In the genomic region with DNA sequence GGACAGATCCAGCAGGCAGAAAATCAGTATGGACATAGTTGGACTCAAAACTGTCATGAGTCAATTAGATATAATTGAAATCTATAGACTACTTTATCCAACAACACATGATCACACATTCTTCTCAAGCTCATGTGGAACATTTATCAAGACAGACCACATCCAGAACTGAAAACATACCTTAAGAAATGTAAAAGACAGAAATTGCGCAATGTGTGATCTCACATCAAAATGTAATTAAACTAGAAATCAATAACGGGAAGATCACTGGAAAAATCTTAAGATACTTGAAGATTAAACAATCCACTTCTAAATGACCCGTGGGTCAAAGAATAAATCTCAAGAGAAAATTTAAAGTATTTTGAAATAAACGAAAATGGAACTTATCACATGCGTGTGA, we compare ENCODE assay signal across 10 cellular contexts.
"Had no signal": no experiment of that assay in that cellular context is flagged by ENCODE, and none has a peak within 500 bp of the region (broad histone marks: within the 10 kb centered on the region; RNA-seq: fewer than 3 reads in every experiment).

No MANE protein-coding gene starts in this region.

- H3K4me1 Mint-ChIP-seq: IgD-negative memory B cell had no signal

- DNase-seq: GM23248, H7, HFFc6, Karpas-422, KBM-7 had no signal

- H3K4me2 ChIP-seq: KMS-11 had no signal

- H3K9me3 ChIP-seq: HAP-1 had no signal

- H3K4me3 Mint-ChIP-seq: HFFc6, IgD-negative memory B cell had no signal

- H3K4me3 ChIP-seq: GM23248, HAP-1 had no signal

- H3K27me3 Mint-ChIP-seq: IgD-negative memory B cell had no signal

- H3K4me1 ChIP-seq: HAP-1 had no signal

- ATAC-seq: HCT116 had no signal

- H3K27ac ChIP-seq: GM23248, HL-60, KMS-11 had no signal

- H3K27ac Mint-ChIP-seq: HFFc6, IgD-negative memory B cell had no signal

- H3K36me3 ChIP-seq: HAP-1 had no signal

- H3K9ac ChIP-seq: GM23248, KMS-11 had no signal

- H2AFZ ChIP-seq: GM23248 had no signal
